ENCODE assay signal across 31 cellular contexts in genomic region chr22:22068025-22068424, GRCh38.
"Had no signal": no experiment of that assay in that cellular context is flagged by ENCODE, and none has a peak within 500 bp of the region (broad histone marks: within the 10 kb centered on the region; RNA-seq: fewer than 3 reads in every experiment).

No MANE protein-coding gene starts in this region.

- H3K4me3 Mint-ChIP-seq: immature natural killer cell; mesothelial cell of epicardium; naive B cell; natural killer cell; nephron progenitor cell; neural progenitor cell; stimulated activated memory B cell treated with anti-CD40 and anti-IgM and Interleukin-4, amounts not matched to agents 10 μg/mL and 1 μg/mL and 100 μg/mL, for 72 hours had no signal

- H3K27me3 Mint-ChIP-seq: naive B cell; stimulated activated memory B cell treated with anti-CD40 and anti-IgM and Interleukin-4, amounts not matched to agents 10 μg/mL and 1 μg/mL and 100 μg/mL, for 72 hours had no signal

- H3K36me3 ChIP-seq: left lung, lower lobe of right lung, neural progenitor cell, neutrophil, right atrium auricular region, right lobe of liver, stomach, thyroid gland, transverse colon, upper lobe of left lung, vagina had no signal

- H3K27ac ChIP-seq: left lung, lower lobe of right lung, neural progenitor cell, neutrophil, right atrium auricular region, right lobe of liver, stomach, testis, thyroid gland, transverse colon, upper lobe of left lung, vagina had no signal

- H3K9me3 Mint-ChIP-seq: immature natural killer cell; mesothelial cell of epicardium; natural killer cell; stimulated activated memory B cell treated with anti-CD40 and anti-IgM and Interleukin-4, amounts not matched to agents 10 μg/mL and 1 μg/mL and 100 μg/mL, for 72 hours had no signal

- FAIRE-seq: islet of Langerhans, kidney had no signal

- H3K4me3 ChIP-seq: left lung, lower lobe of right lung, neural progenitor cell, right atrium auricular region, right lobe of liver, smooth muscle cell, stomach, testis, thyroid gland, transverse colon, upper lobe of left lung, vagina had no signal

- H3K27ac Mint-ChIP-seq: immature natural killer cell; mesothelial cell of epicardium; natural killer cell; nephron progenitor cell; neural progenitor cell; progenitor cell of endocrine pancreas; stimulated activated memory B cell treated with anti-CD40 and anti-IgM and Interleukin-4, amounts not matched to agents 10 μg/mL and 1 μg/mL and 100 μg/mL, for 72 hours had no signal

- H3K27me3 ChIP-seq: neutrophil, right atrium auricular region, right lobe of liver, stomach, testis, thyroid gland, upper lobe of left lung, vagina had no signal

- ATAC-seq: left colon; left lung; lower lobe of right lung; natural killer cell; right lobe of liver; stimulated activated memory B cell treated with anti-CD40 and anti-IgM and Interleukin-4, amounts not matched to agents 10 μg/mL and 1 μg/mL and 100 μg/mL, for 72 hours; stimulated activated naive CD8-positive, alpha-beta T cell treated with anti-CD3 and anti-CD28 coated beads, Interleukin-15, Interleukin-2, amounts not matched to agents 100 U/mL and 50 U/mL, for 24 hours had no signal

- H2AFZ ChIP-seq: neural progenitor cell had no signal

- H3K9me3 ChIP-seq: left lung, lower lobe of right lung, neutrophil, right atrium auricular region, right lobe of liver, stomach, testis, thyroid gland, transverse colon, upper lobe of left lung, vagina had no signal

- DNase-seq: immature natural killer cell; kidney; left colon; left lung; lower lobe of right lung; mammary epithelial cell; mesenchymal stem cell; naive B cell; natural killer cell; nephron progenitor cell; occipital lobe; right lobe of liver; stimulated activated CD4-positive, alpha-beta T cell treated with anti-CD3 and anti-CD28 coated beads, Interleukin-1b, Interleukin-23, amount 100 ng/mL, for 48 hours; stimulated activated CD4-positive, alpha-beta T cell treated with anti-CD3 and anti-CD28 coated beads, Interleukin-2, amount 100 ng/mL, for 48 hours; stimulated activated CD4-positive, alpha-beta T cell treated with anti-CD3 and anti-CD28 coated beads, Interleukin-4, amount 100 ng/mL, for 4 hours; stimulated activated CD8-positive, alpha-beta memory T cell treated with anti-CD3 and anti-CD28 coated beads, Interleukin-4, amount 100 ng/mL, for 48 hours; stimulated activated naive CD8-positive, alpha-beta T cell treated with anti-CD3 and anti-CD28 coated beads, Interleukin-15, Interleukin-2, amounts not matched to agents 100 U/mL and 50 U/mL, for 24 hours; stomach; testis; thyroid gland; transverse colon; upper lobe of left lung had no signal

- H3K4me2 ChIP-seq: neural progenitor cell, smooth muscle cell had no signal

- H3K9ac ChIP-seq: neural progenitor cell had no signal

- H3K4me1 ChIP-seq: lower lobe of right lung, neural progenitor cell, right atrium auricular region, stomach, testis, thyroid gland, transverse colon, upper lobe of left lung, vagina had no signal

- H3K4me1 Mint-ChIP-seq: immature natural killer cell; mesothelial cell of epicardium; natural killer cell; nephron progenitor cell; neural progenitor cell; stimulated activated memory B cell treated with anti-CD40 and anti-IgM and Interleukin-4, amounts not matched to agents 10 μg/mL and 1 μg/mL and 100 μg/mL, for 72 hours had no signal
